8 cellular contexts compared by ENCODE assay signal in genomic region chrX:103607385-103608304, GRCh38. TPM values are rescaled to one million over a fixed set of nuclear protein-coding genes. Genes with fewer than 3 reads are reported as not detected.
A peak's percentile ranks its signal among the peaks of the same experiment; 100 is the strongest.
DNase-seq lines count a peak whose midpoint lies in the region; ATAC-seq, FAIRE-seq and TF ChIP-seq lines count a peak whose summit lies in the region.

A gene with protein sequence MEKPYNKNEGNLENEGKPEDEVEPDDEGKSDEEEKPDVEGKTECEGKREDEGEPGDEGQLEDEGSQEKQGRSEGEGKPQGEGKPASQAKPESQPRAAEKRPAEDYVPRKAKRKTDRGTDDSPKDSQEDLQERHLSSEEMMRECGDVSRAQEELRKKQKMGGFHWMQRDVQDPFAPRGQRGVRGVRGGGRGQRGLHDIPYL (plus strand): TSS chrX:103607963. CDS start chrX:103609065, 1,102 bp downstream.

- intact Hi-C loops in endothelial cell of umbilical vein (cut with micrococcal nuclease) (loop anchor here (2.0 kb wide), 1 partner anchor 21 kb away; the partner anchor contains the start of gene TCEAL1), testis (cut with DNase I; ENCODE audit: low total_unique reads) (no loop called here)

- H3K4me1 ChIP-seq in endothelial cell of umbilical vein (ENCODE audit: control insufficient read depth, extremely low read depth, insufficient read depth, low read length) (peaks cover 5% of the 10 kb centered on the region), testis (no peaks in the 10 kb centered on the region)

- POLR2A ChIA-PET in activated CD4-positive, alpha-beta memory T cell treated with anti-CD3 and anti-CD28 coated beads, Interleukin-2, amount 10 ng/mL, durations not matched to agents 7 days and 5 days (lab: Charles Lee) = no interaction called here
- POLR2A ChIA-PET in endothelial cell of umbilical vein (lab: Charles Lee) = interaction anchor here (0.5 to 0.7 kb wide), 2 partner anchors 21 to 80 kb away, joined by 3 to 4 read pairs; partner anchors contain the start of gene TCEAL1

- H3K36me3 Mint-ChIP-seq in activated CD4-positive, alpha-beta memory T cell treated with anti-CD3 and anti-CD28 coated beads, Interleukin-2, amount 10 ng/mL, durations not matched to agents 7 days and 5 days (ENCODE audit: low read depth) = no peaks in the 10 kb centered on the region
- no peaks in the 10 kb centered on the region for H3K36me3 Mint-ChIP-seq in mesothelial cell of epicardium

- peak within 1 kb of the TSS; percentile 88 for H3K9ac ChIP-seq in endothelial cell of umbilical vein (replicated peaks; ENCODE audit: extremely low read depth, insufficient read depth, low read length)

- H3K4me3 ChIP-seq in GM08714 (ENCODE audit: low read length) (peak within 1 kb of the TSS; percentile 74), endothelial cell of umbilical vein (replicated peaks in 1 of 3; ENCODE audit: insufficient read depth in 1 of 3, low read depth in 1 of 3, low read length in 3 of 3) (peak within 1 kb of the TSS; percentile 56 to 83 (median 75)), testis (peak within 1 kb of the TSS; percentile 61 to 81)

- BruUV-seq in endothelial cell of umbilical vein (replicated peaks; lab: Mats Ljungman, UMichigan) = TSS peak; percentile 70

- peak within 1 kb of the TSS; percentile 66 for H3K4me3 Mint-ChIP-seq in activated CD4-positive, alpha-beta memory T cell treated with anti-CD3 and anti-CD28 coated beads, Interleukin-2, amount 10 ng/mL, durations not matched to agents 7 days and 5 days
- H3K4me3 Mint-ChIP-seq in mesothelial cell of epicardium = peak within 1 kb of the TSS; percentile 76

- H3K27ac ChIP-seq in endothelial cell of umbilical vein (ENCODE audit: insufficient read depth, low read depth, low read length) = peak within 1 kb of the TSS; percentile 77
- H3K27ac ChIP-seq in testis = peak within 1 kb of the TSS; percentile 93 to 95

- H3K9me1 ChIP-seq in endothelial cell of umbilical vein (replicated peaks; ENCODE audit: control insufficient read depth, extremely low read depth, insufficient read depth, low read length) = no peaks in the 10 kb centered on the region

- dilution Hi-C loops in endothelial cell of umbilical vein (cut with MboI; ENCODE audit: extremely low pct_ligation_motif_present, low sequenced_read_pairs) = no loop called here

- H4K20me1 ChIP-seq in endothelial cell of umbilical vein (replicated peaks; ENCODE audit: control insufficient read depth, extremely low read depth, insufficient read depth, low read length) = no peaks in the 10 kb centered on the region

- H3K27me3 Mint-ChIP-seq in activated CD4-positive, alpha-beta memory T cell treated with anti-CD3 and anti-CD28 coated beads, Interleukin-2, amount 10 ng/mL, durations not matched to agents 7 days and 5 days = peaks cover 10% of the 10 kb centered on the region
- H3K27me3 Mint-ChIP-seq in mesothelial cell of epicardium (ENCODE audit: low read depth) = no peaks in the 10 kb centered on the region

- peak; percentile 44 for FAIRE-seq in endothelial cell of umbilical vein (lab: Jason Lieb, UNC)

- no peaks in the 10 kb centered on the region for H3K36me3 ChIP-seq in endothelial cell of umbilical vein (ENCODE audit: control insufficient read depth in 2 of 2, extremely low read depth in 1 of 2, insufficient read depth in 2 of 2, low read length in 2 of 2)
- no peaks in the 10 kb centered on the region for H3K36me3 ChIP-seq in testis (ENCODE audit: low read depth, missing control alignments)

- H3K4me2 ChIP-seq in endothelial cell of umbilical vein (ENCODE audit: insufficient read depth, low read length) = peak within 1 kb of the TSS; percentile 76

- 0% methylated on average over 10 to 11 of the region's 59 CpGs for WGBS in testis, 2 donors

- peak within 1 kb of the TSS; percentile 95 for H2AFZ ChIP-seq in endothelial cell of umbilical vein (ENCODE audit: low read depth, low read length)

- no peak for TF ChIP-seq CTCF in endothelial cell of umbilical vein (IDR thresholded peaks at IDR 0.05; ENCODE audit: extremely low read depth in 1 of 2, insufficient read depth in 1 of 2, low read depth in 1 of 2, low read length in 2 of 2)
- TF ChIP-seq CTCF in mesothelial cell of epicardium (IDR thresholded peaks at IDR 0.05; ENCODE audit: unreplicated experiment) = no peak
- no peak for TF ChIP-seq CTCF in testis (IDR thresholded peaks at IDR 0.05)

- ATAC-seq in GM21825 (IDR thresholded peaks at IDR 0.05; ENCODE audit: unreplicated experiment) = peak; percentile 70

- no peaks in the 10 kb centered on the region for H3K9me3 ChIP-seq in endothelial cell of umbilical vein (replicated peaks; ENCODE audit: control insufficient read depth, insufficient read depth, low read length)
- no peaks in the 10 kb centered on the region for H3K9me3 ChIP-seq in testis

- H3K9me3 Mint-ChIP-seq in activated CD4-positive, alpha-beta memory T cell treated with anti-CD3 and anti-CD28 coated beads, Interleukin-2, amount 10 ng/mL, durations not matched to agents 7 days and 5 days = no peaks in the 10 kb centered on the region
- peaks cover 16% of the 10 kb centered on the region for H3K9me3 Mint-ChIP-seq in mesothelial cell of epicardium

- CTCF ChIA-PET in activated CD4-positive, alpha-beta memory T cell treated with anti-CD3 and anti-CD28 coated beads, Interleukin-2, amount 10 ng/mL, durations not matched to agents 7 days and 5 days (lab: Charles Lee) = no interaction called here
- CTCF ChIA-PET in endothelial cell of umbilical vein (lab: Charles Lee) = interaction anchor here (2.7 kb wide), 1 partner anchor 23 kb away, joined by 11 read pairs; no protein-coding TSS in a partner anchor

- H3K27ac Mint-ChIP-seq in activated CD4-positive, alpha-beta memory T cell treated with anti-CD3 and anti-CD28 coated beads, Interleukin-2, amount 10 ng/mL, durations not matched to agents 7 days and 5 days = no peak within 1 kb of the TSS
- peak within 1 kb of the TSS; percentile 76 for H3K27ac Mint-ChIP-seq in mesothelial cell of epicardium

- TF ChIP-seq POLR2A in endothelial cell of umbilical vein (IDR thresholded peaks at IDR 0.05; ENCODE audit: low read depth, low read length) = no peak
- TF ChIP-seq POLR2A in testis (IDR thresholded peaks at IDR 0.05) = no peak

- DNase-seq in NCI-H1092 treated with DMSO at 0.1 percent for 48 hours (lab: John Stamatoyannopoulos, UW) = peak; percentile 66
- peak; percentile 19 for DNase-seq in activated CD4-positive, alpha-beta memory T cell treated with anti-CD3 and anti-CD28 coated beads, Interleukin-2, amount 10 ng/mL, durations not matched to agents 7 days and 5 days
- DNase-seq in endothelial cell of umbilical vein (ENCODE audit: low read depth, low spot score) = peak; percentile 45
- DNase-seq in mesothelial cell of epicardium (ENCODE audit: low spot score in 2 of 2, unreplicated experiment in 2 of 2) = peak in 1 of 2 experiments; percentile 51
- DNase-seq in testis = peak; percentile 73
- DNase-seq in epidermal melanocyte (ENCODE audit: insufficient read length, low spot score) = no peak

- peaks cover 6% of the 10 kb centered on the region for H3K4me1 Mint-ChIP-seq in activated CD4-positive, alpha-beta memory T cell treated with anti-CD3 and anti-CD28 coated beads, Interleukin-2, amount 10 ng/mL, durations not matched to agents 7 days and 5 days
- H3K4me1 Mint-ChIP-seq in mesothelial cell of epicardium = peaks cover 6% of the 10 kb centered on the region

- H3K79me2 ChIP-seq in endothelial cell of umbilical vein (ENCODE audit: control insufficient read depth, insufficient read depth, low read length) = peaks cover 1% of the 10 kb centered on the region

- H3K27me3 ChIP-seq in endothelial cell of umbilical vein (ENCODE audit: control insufficient read depth in 2 of 2, insufficient read depth in 2 of 2, low read length in 2 of 2) = no peaks in the 10 kb centered on the region
- no peaks in the 10 kb centered on the region for H3K27me3 ChIP-seq in testis

TF ChIP-seq in endothelial cell of umbilical vein, 7 proteins besides CTCF, POLR2A, EP300 and RAD21:
- TF ChIP-seq JUN (IDR thresholded peaks at IDR 0.05; ENCODE audit: borderline replicate concordance, insufficient read depth, insufficient read length, low read depth) (no peak), POLR2AphosphoS5 (IDR thresholded peaks at IDR 0.05; ENCODE audit: insufficient read depth, low read depth, low read length) (peak; percentile 40), GATA2 (IDR thresholded peaks at IDR 0.05; ENCODE audit: insufficient read depth, insufficient read length, low read depth, low read length) (no peak)
- TF ChIP-seq, protein P1, sequence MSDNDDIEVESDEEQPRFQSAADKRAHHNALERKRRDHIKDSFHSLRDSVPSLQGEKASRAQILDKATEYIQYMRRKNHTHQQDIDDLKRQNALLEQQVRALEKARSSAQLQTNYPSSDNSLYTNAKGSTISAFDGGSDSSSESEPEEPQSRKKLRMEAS (IDR thresholded peaks at IDR 0.05; ENCODE audit: insufficient read depth, insufficient read length) = no peak

RNA-seq across cellular contexts. Expression of the gene that starts here (rescaled TPM):
- 1 to 10 TPM; 2.5 to 3.0 TPM for total RNA-seq in activated CD4-positive, alpha-beta memory T cell treated with anti-CD3 and anti-CD28 coated beads, Interleukin-2, amount 10 ng/mL, durations not matched to agents 7 days and 5 days
- total RNA-seq in endothelial cell of umbilical vein (21.3 and 23.7 TPM in 2 replicates), mesothelial cell of epicardium (11.9 to 13.0 TPM (median 11.9 TPM) in 3 replicates), testis (10 to 100 TPM; 56.7 to 65.8 TPM)
- polyA plus RNA-seq in endothelial cell of umbilical vein (6.9 and 8.9 TPM in 2 replicates), testis (ENCODE audit: insufficient read depth, low read depth, low replicate concordance) (62.0 TPM)
- 15.8 and 16.9 TPM in 2 replicates for polyA plus RNA-seq in endothelial cell of umbilical vein (2011; cell fraction: cytosol; rRNA removed)
- polyA plus RNA-seq in endothelial cell of umbilical vein (2011; cell fraction: nucleus; rRNA removed) = 4.9 and 6.9 TPM in 2 replicates
- polyA plus RNA-seq in endothelial cell of umbilical vein (2012) = 32.7 and 41.9 TPM in 2 replicates
- 4.1 and 6.9 TPM in 2 replicates for polyA minus RNA-seq in endothelial cell of umbilical vein
- polyA minus RNA-seq in endothelial cell of umbilical vein (2011; cell fraction: cytosol; rRNA and poly(A)+ RNA removed) = not detected
- polyA minus RNA-seq in endothelial cell of umbilical vein (2011; cell fraction: nucleus; rRNA and poly(A)+ RNA removed) = 1.2 TPM in 2 replicates
